Comparison of ENCODE assay signal across 22 cellular contexts in genomic region chr3:97265237-97266005, GRCh38.
A peak's percentile ranks its signal among the peaks of the same experiment; 100 is the strongest.
DNase-seq lines count a peak whose midpoint lies in the region; ATAC-seq, FAIRE-seq and TF ChIP-seq lines count a peak whose summit lies in the region.
"Had no signal": no experiment of that assay in that cellular context is flagged by ENCODE, and none has a peak within 500 bp of the region (broad histone marks: within the 10 kb centered on the region; RNA-seq: fewer than 3 reads in every experiment).

No MANE protein-coding gene starts in this region.

- H3K27ac ChIP-seq in HepG2 (ENCODE audit: extremely low read length, insufficient read depth, low read length) (no peak overlapping the region), upper lobe of right lung (no peak overlapping the region), sigmoid colon (no peak overlapping the region)
- H3K27ac ChIP-seq: HL-60 had no signal

- no peaks in the 10 kb centered on the region for H3K4me1 Mint-ChIP-seq in chondrocyte (ENCODE audit: low read depth)
- H3K4me1 Mint-ChIP-seq: B cell, IgD-negative memory B cell had no signal

- H3K4me3 Mint-ChIP-seq in chondrocyte (ENCODE audit: unreplicated experiment) = no peak overlapping the region
- H3K4me3 Mint-ChIP-seq: B cell; CD4-positive, alpha-beta T cell; HFFc6; IgD-negative memory B cell had no signal

- no peaks in the 10 kb centered on the region for H4K20me1 ChIP-seq in HepG2 (ENCODE audit: insufficient read depth, low read length)

- H3K4me1 ChIP-seq in HepG2 (ENCODE audit: insufficient read depth, low read length) = no peaks in the 10 kb centered on the region
- H3K4me1 ChIP-seq in upper lobe of right lung = no peaks in the 10 kb centered on the region
- H3K4me1 ChIP-seq in sigmoid colon = peaks cover 0 to 8% (median 0%) of the 10 kb centered on the region in 4 donors

- no TSS peak for BruUV-seq in HepG2 (replicated peaks; lab: Mats Ljungman, UMichigan)

- TF ChIP-seq POLR2A in HepG2 (IDR thresholded peaks at IDR 0.05; ENCODE audit: insufficient read depth in 1 of 2, low read depth in 2 of 2, low read length in 2 of 2) (no peak), sigmoid colon (IDR thresholded peaks at IDR 0.05) (no peak)

- H3K36me3 ChIP-seq in HepG2 (replicated peaks in 1 of 2; ENCODE audit: control insufficient read depth in 1 of 2, insufficient read depth in 2 of 2, low read length in 2 of 2) (no peaks in the 10 kb centered on the region), upper lobe of right lung (no peaks in the 10 kb centered on the region), sigmoid colon (no peaks in the 10 kb centered on the region)

- H3K27me3 ChIP-seq in HepG2 (ENCODE audit: control insufficient read depth in 1 of 2, insufficient read depth in 2 of 2, low read length in 2 of 2) (no peaks in the 10 kb centered on the region; a peak in 1 of 5 replicates), upper lobe of right lung (no peaks in the 10 kb centered on the region), sigmoid colon (no peaks in the 10 kb centered on the region)

- in situ Hi-C loops in HepG2 (cut with HindIII; ENCODE audit: extremely low pct_ligation_motif_present, low pct_unique_long_range_greater_than_20kb) = no loop called here

- ATAC-seq in HepG2 = peak; percentile 90
- ATAC-seq in upper lobe of right lung = peak; percentile 42

- no peaks in the 10 kb centered on the region for H3K36me3 Mint-ChIP-seq in chondrocyte (ENCODE audit: low read depth)
- H3K36me3 Mint-ChIP-seq: IgD-negative memory B cell had no signal

- WGBS in HepG2 (ENCODE audit: low lambda C conversion rate) = 30% methylated on average over 16 of the region's 19 CpGs
- 83 to 92% methylated on average over 19 of the region's 19 CpGs for WGBS in sigmoid colon, 2 donors

- H3K9me3 ChIP-seq in HepG2 (ENCODE audit: low read length) (no peaks in the 10 kb centered on the region), upper lobe of right lung (no peaks in the 10 kb centered on the region), sigmoid colon (no peaks in the 10 kb centered on the region)

- H3K79me2 ChIP-seq in HepG2 (ENCODE audit: insufficient read depth, low read length) = no peaks in the 10 kb centered on the region

- CTCF ChIA-PET in HepG2 (lab: Yijun Ruan, JAX; ENCODE audit: low intra/inter-chr PET ratio, low total read pairs) = no interaction called here

- no peak overlapping the region for H2AFZ ChIP-seq in HepG2 (ENCODE audit: low read length)

- no peak for FAIRE-seq in HepG2 (lab: Jason Lieb, UNC)
- FAIRE-seq: A204.1, D721Med, G401.6, GM12891 had no signal

- TF ChIP-seq CTCF in chondrocyte (IDR thresholded peaks at IDR 0.05) = no peak
- TF ChIP-seq CTCF in HepG2 (CRISPR knock-in tag; IDR thresholded peaks at IDR 0.05) = peak; percentile 24; the same call in 1 of the 2 replicates
- no peak for TF ChIP-seq CTCF in upper lobe of right lung (IDR thresholded peaks at IDR 0.05)
- no peak for TF ChIP-seq CTCF in sigmoid colon (IDR thresholded peaks at IDR 0.05)

- intact Hi-C loops in HepG2 (cut with micrococcal nuclease; ENCODE audit: unreplicated experiment) (no loop called here), upper lobe of right lung (cut with DNase I) (no loop called here), sigmoid colon (cut with DNase I) (no loop called here)

- H3K9ac ChIP-seq in HepG2 (ENCODE audit: insufficient read depth, low read depth, low read length) = no peak overlapping the region

- H3K4me3 ChIP-seq in HepG2 (replicated peaks in 1 of 3; ENCODE audit: insufficient read depth in 1 of 3, low read depth in 2 of 3, low read length in 3 of 3) (no peak overlapping the region), upper lobe of right lung (no peak overlapping the region), sigmoid colon (no peak overlapping the region)

- DNase-seq in HuH-7.5 (ENCODE audit: low spot score) (peak; percentile 9), chondrocyte (ENCODE audit: low spot score) (peak; percentile 87), HepG2 (ENCODE audit: low spot score) (peak; percentile 1), upper lobe of right lung (no peak), GM19240 (ENCODE audit: insufficient read length, low spot score) (no peak), sigmoid colon (no peak), occipital lobe (lab: John Stamatoyannopoulos, UW) (no peak)
- DNase-seq: C1 segment of cervical spinal cord; CD4-positive, alpha-beta T cell; DMS153; DMS79 treated with DMSO at 0.1 percent for 48 hours; EL; GOT3; HCEC 1CT; HFFc6 had no signal

- TF ChIP-seq EP300 in HepG2 (IDR thresholded peaks at IDR 0.05; ENCODE audit: low read depth in 2 of 2, low read length in 2 of 2) (no peak), HepG2 (CRISPR knock-in tag; IDR thresholded peaks at IDR 0.05; ENCODE audit: borderline replicate concordance) (no peak), sigmoid colon (IDR thresholded peaks at IDR 0.05) (no peak)

- no peaks in the 10 kb centered on the region for H3K9me3 Mint-ChIP-seq in chondrocyte (ENCODE audit: low read depth)
- H3K9me3 Mint-ChIP-seq: CD4-positive, alpha-beta T cell had no signal

- no peak overlapping the region for H3K4me2 ChIP-seq in HepG2 (ENCODE audit: low read depth, low read length)

- peaks cover 8% of the 10 kb centered on the region for H3K27me3 Mint-ChIP-seq in chondrocyte (ENCODE audit: low read depth)
- H3K27me3 Mint-ChIP-seq: B cell; CD4-positive, alpha-beta T cell; IgD-negative memory B cell had no signal

- POLR2A ChIA-PET in HepG2 (lab: Yijun Ruan, JAX) = no interaction called here

- TF ChIP-seq RAD21 in HepG2 (CRISPR knock-in tag; IDR thresholded peaks at IDR 0.05) = no peak

- H3K27ac Mint-ChIP-seq in chondrocyte (ENCODE audit: unreplicated experiment) = no peak overlapping the region
- H3K27ac Mint-ChIP-seq: B cell; CD4-positive, alpha-beta T cell; HFFc6; IgD-negative memory B cell had no signal

TF ChIP-seq in HepG2, 621 proteins besides CTCF, POLR2A, EP300 and RAD21 (continues in another document):
- no peak for TF ChIP-seq MEIS2 (CRISPR knock-in tag; IDR thresholded peaks at IDR 0.05)
- TF ChIP-seq MNT (IDR thresholded peaks at IDR 0.05) = no peak
- no peak for TF ChIP-seq ZNF432 (CRISPR knock-in tag; IDR thresholded peaks at IDR 0.05; ENCODE audit: borderline replicate concordance)
- TF ChIP-seq MAFG (CRISPR knock-in tag; IDR thresholded peaks at IDR 0.05) = no peak

Comparison
In these comparisons a context has a peak if more than half of its experiments do, and no peak if none do; other contexts are left out.
1. DNase-seq: peak in HuH-7.5 (single experiment), chondrocyte (single experiment) and HepG2 (single experiment); none in upper lobe of right lung (single experiment), GM19240 (single experiment), sigmoid colon (single experiment) and occipital lobe (single experiment).